In genomic region chr2:10161961-10162441, GRCh38 we compare ENCODE assay signal across 11 cellular contexts. TPM values are rescaled to one million over a fixed set of nuclear protein-coding genes. Genes with fewer than 3 reads are reported as not detected.
DNase-seq lines count a peak whose midpoint lies in the region; ATAC-seq, FAIRE-seq and TF ChIP-seq lines count a peak whose summit lies in the region.
"Had no signal": no experiment of that assay in that cellular context is flagged by ENCODE, and none has a peak within 500 bp of the region (broad histone marks: within the 10 kb centered on the region; RNA-seq: fewer than 3 reads in every experiment).

No MANE protein-coding gene starts in this region.

- peak; percentile 22 to 64 for ATAC-seq in activated T-cell treated with anti-CD3 and anti-CD28 coated beads, Interleukin-2, amount 50 U/mL, for 72 hours (replicated peaks in 1 of 2)
- no peak for ATAC-seq in activated T-cell treated with anti-CD3 and anti-CD28 coated beads, Interleukin-2, amount 50 U/mL, for 4 hours

- DNase-seq in activated T-cell treated with anti-CD3 and anti-CD28 coated beads, Interleukin-2, amount 50 U/mL, for 72 hours, result no peak
- no peak for DNase-seq in activated T-cell treated with anti-CD3 and anti-CD28 coated beads, Interleukin-2, amount 50 U/mL, for 4 hours
- DNase-seq in NCI-H345 (lab: John Stamatoyannopoulos, UW) (peak; percentile 91), chondrocyte (ENCODE audit: low spot score) (peak; percentile 85), small intestine (peak; percentile 72), CD1c-positive myeloid dendritic cell (ENCODE audit: extremely low spot score) (no peak), CD14-positive monocyte (ENCODE audit: low spot score) (no peak), esophagus muscularis mucosa (ENCODE audit: extremely low spot score) (no peak)

- no peaks in the 10 kb centered on the region for H3K36me3 ChIP-seq in small intestine (ENCODE audit: control insufficient read depth in 2 of 2, insufficient read depth in 2 of 2, low read length in 2 of 2)
- no peaks in the 10 kb centered on the region for H3K36me3 ChIP-seq in esophagus muscularis mucosa
- H3K36me3 ChIP-seq: right atrium auricular region had no signal

- H3K9me3 Mint-ChIP-seq in activated T-cell treated with anti-CD3 and anti-CD28 coated beads, Interleukin-2, amount 50 U/mL, for 72 hours, result no peaks in the 10 kb centered on the region
- no peaks in the 10 kb centered on the region for H3K9me3 Mint-ChIP-seq in activated T-cell treated with anti-CD3 and anti-CD28 coated beads, Interleukin-2, amount 50 U/mL, for 4 hours
- no peaks in the 10 kb centered on the region for H3K9me3 Mint-ChIP-seq in chondrocyte (ENCODE audit: low read depth)
- no peaks in the 10 kb centered on the region for H3K9me3 Mint-ChIP-seq in CD14-positive monocyte
- H3K9me3 Mint-ChIP-seq: activated T-helper 2 cell treated with anti-CD3 and anti-CD28 coated beads, Interferon-gamma antibody, Interleukin-2, Interleukin-4, amounts not matched to agents 10 μg/mL and 5 μg/mL and 100 μg/mL, durations not matched to agents 14 hours and 24 hours and 36 hours had no signal

- no peak for FAIRE-seq in small intestine (lab: Jason Lieb, UNC)

- H3K36me3 Mint-ChIP-seq in activated T-cell treated with anti-CD3 and anti-CD28 coated beads, Interleukin-2, amount 50 U/mL, for 72 hours (ENCODE audit: insufficient read depth in 2 of 2), result peaks cover 8 to 19% of the 10 kb centered on the region in 2 donors
- H3K36me3 Mint-ChIP-seq in activated T-cell treated with anti-CD3 and anti-CD28 coated beads, Interleukin-2, amount 50 U/mL, for 4 hours (ENCODE audit: insufficient read depth), result no peaks in the 10 kb centered on the region
- H3K36me3 Mint-ChIP-seq in chondrocyte (ENCODE audit: low read depth) (no peaks in the 10 kb centered on the region), CD14-positive monocyte (peaks cover 64 to 87% of the 10 kb centered on the region in 2 donors)

- peak overlapping the region in 1 of 2 donors; percentile 21 for H3K27ac ChIP-seq in small intestine (ENCODE audit: low read depth in 1 of 2, low read length in 1 of 2)
- H3K27ac ChIP-seq in esophagus muscularis mucosa (replicated peaks in 1 of 4), result no peak overlapping the region
- H3K27ac ChIP-seq: right atrium auricular region, VCaP had no signal

- H3K4me1 ChIP-seq in small intestine (ENCODE audit: control insufficient read depth in 2 of 2, insufficient read depth in 1 of 2, low read depth in 1 of 2, low read length in 1 of 2), result peaks cover 0 to 2% of the 10 kb centered on the region in 2 donors
- H3K4me1 ChIP-seq in esophagus muscularis mucosa, result no peaks in the 10 kb centered on the region

- H3K4me1 Mint-ChIP-seq in activated T-cell treated with anti-CD3 and anti-CD28 coated beads, Interleukin-2, amount 50 U/mL, for 72 hours (ENCODE audit: low read depth), result peaks cover 5% of the 10 kb centered on the region
- H3K4me1 Mint-ChIP-seq in activated T-cell treated with anti-CD3 and anti-CD28 coated beads, Interleukin-2, amount 50 U/mL, for 4 hours (ENCODE audit: low read depth), result peaks cover 6% of the 10 kb centered on the region
- H3K4me1 Mint-ChIP-seq in chondrocyte (ENCODE audit: low read depth), result no peaks in the 10 kb centered on the region
- no peaks in the 10 kb centered on the region for H3K4me1 Mint-ChIP-seq in CD14-positive monocyte

- TF ChIP-seq CTCF in chondrocyte (IDR thresholded peaks at IDR 0.05) (no peak), CD14-positive monocyte (IDR thresholded peaks at IDR 0.05) (no peak), esophagus muscularis mucosa (IDR thresholded peaks at IDR 0.05) (no peak)

- intact Hi-C loops in CD14-positive monocyte (cut with micrococcal nuclease), result no loop called here
- intact Hi-C loops in esophagus muscularis mucosa (cut with DNase I), result no loop called here

- H3K4me3 Mint-ChIP-seq in activated T-cell treated with anti-CD3 and anti-CD28 coated beads, Interleukin-2, amount 50 U/mL, for 72 hours, result no peak overlapping the region
- H3K4me3 Mint-ChIP-seq in activated T-cell treated with anti-CD3 and anti-CD28 coated beads, Interleukin-2, amount 50 U/mL, for 4 hours, result no peak overlapping the region
- H3K4me3 Mint-ChIP-seq in chondrocyte (ENCODE audit: unreplicated experiment) (no peak overlapping the region), CD14-positive monocyte (no peak overlapping the region)

- H3K4me3 ChIP-seq in small intestine (ENCODE audit: low read depth in 1 of 2, low read length in 2 of 2) (no peak overlapping the region), esophagus muscularis mucosa (no peak overlapping the region)
- H3K4me3 ChIP-seq: right atrium auricular region had no signal

- 27 to 59% (median 48%) methylated on average over 22 of the region's 22 CpGs for WGBS in small intestine, 3 donors
- 76% methylated on average over 22 of the region's 22 CpGs for WGBS in esophagus muscularis mucosa

- TF ChIP-seq EP300 in esophagus muscularis mucosa (IDR thresholded peaks at IDR 0.05), result no peak

- H3K27me3 Mint-ChIP-seq in activated T-cell treated with anti-CD3 and anti-CD28 coated beads, Interleukin-2, amount 50 U/mL, for 72 hours (ENCODE audit: low read depth), result no peaks in the 10 kb centered on the region
- H3K27me3 Mint-ChIP-seq in activated T-cell treated with anti-CD3 and anti-CD28 coated beads, Interleukin-2, amount 50 U/mL, for 4 hours (ENCODE audit: low read depth), result no peaks in the 10 kb centered on the region
- H3K27me3 Mint-ChIP-seq in chondrocyte (ENCODE audit: low read depth) (peaks cover 4% of the 10 kb centered on the region), CD14-positive monocyte (ENCODE audit: low read depth in 3 of 3) (peaks cover 0 to 3% (median 0%) of the 10 kb centered on the region in 3 donors)

- no peak for TF ChIP-seq POLR2A in esophagus muscularis mucosa (IDR thresholded peaks at IDR 0.05; ENCODE audit: low read depth)

- H3K27me3 ChIP-seq in small intestine (ENCODE audit: control insufficient read depth in 2 of 2, insufficient read depth in 2 of 2, low read length in 2 of 2) (no peaks in the 10 kb centered on the region), esophagus muscularis mucosa (peaks cover 0 to 4% (median 0%) of the 10 kb centered on the region in 4 donors)
- H3K27me3 ChIP-seq: right atrium auricular region had no signal

- no peaks in the 10 kb centered on the region for H3K9me3 ChIP-seq in small intestine (ENCODE audit: control insufficient read depth, low read depth)
- H3K9me3 ChIP-seq in esophagus muscularis mucosa, result no peaks in the 10 kb centered on the region
- H3K9me3 ChIP-seq: right atrium auricular region had no signal

- H3K27ac Mint-ChIP-seq in activated T-cell treated with anti-CD3 and anti-CD28 coated beads, Interleukin-2, amount 50 U/mL, for 72 hours, result no peak overlapping the region
- H3K27ac Mint-ChIP-seq in chondrocyte (ENCODE audit: unreplicated experiment), result no peak overlapping the region
- no peak overlapping the region for H3K27ac Mint-ChIP-seq in CD14-positive monocyte
- H3K27ac Mint-ChIP-seq: activated T-helper 2 cell treated with anti-CD3 and anti-CD28 coated beads, Interferon-gamma antibody, Interleukin-2, Interleukin-4, amounts not matched to agents 10 μg/mL and 5 μg/mL and 100 μg/mL, durations not matched to agents 14 hours and 24 hours and 36 hours had no signal

RNA-seq across cellular contexts. Expression of gene RRM2, which starts 39.5 kb away (rescaled TPM):
- 100 to 1,000 TPM; 222 to 233 TPM for total RNA-seq in activated T-cell treated with anti-CD3 and anti-CD28 coated beads, Interleukin-2, amount 50 U/mL, for 72 hours
- 10 to 100 TPM; 40.9 to 54.9 (median 51.6) TPM for total RNA-seq in activated T-cell treated with anti-CD3 and anti-CD28 coated beads, Interleukin-2, amount 50 U/mL, for 4 hours
- total RNA-seq in chondrocyte (25.7 to 48.3 TPM (median 26.0 TPM) in 3 replicates), esophagus muscularis mucosa (1 to 10 TPM in 2 of 4 donors, not detected in 2; 1.7 to 4.6 TPM)
- polyA plus RNA-seq in small intestine (10 to 100 TPM in 1 of 3 donors, 1 to 10 TPM in 2; 5.4 to 62.9 (median 6.3) TPM), CD14-positive monocyte (not detected)

Comparison
In these comparisons a context has a peak if more than half of its experiments do, and no peak if none do; other contexts are left out.
1. ATAC-seq: peak in activated T-cell treated with anti-CD3 and anti-CD28 coated beads, Interleukin-2, amount 50 U/mL, for 72 hours (2 of 2); none in activated T-cell treated with anti-CD3 and anti-CD28 coated beads, Interleukin-2, amount 50 U/mL, for 4 hours (0 of 2).
2. DNase-seq: peak in NCI-H345 (single experiment), chondrocyte (single experiment) and small intestine (single experiment); none in activated T-cell treated with anti-CD3 and anti-CD28 coated beads, Interleukin-2, amount 50 U/mL, for 72 hours (0 of 2), activated T-cell treated with anti-CD3 and anti-CD28 coated beads, Interleukin-2, amount 50 U/mL, for 4 hours (single experiment), CD1c-positive myeloid dendritic cell (single experiment), CD14-positive monocyte (single experiment) and esophagus muscularis mucosa (single experiment).